ENCODE assay signal across 1 cellular context in the genomic region with DNA sequence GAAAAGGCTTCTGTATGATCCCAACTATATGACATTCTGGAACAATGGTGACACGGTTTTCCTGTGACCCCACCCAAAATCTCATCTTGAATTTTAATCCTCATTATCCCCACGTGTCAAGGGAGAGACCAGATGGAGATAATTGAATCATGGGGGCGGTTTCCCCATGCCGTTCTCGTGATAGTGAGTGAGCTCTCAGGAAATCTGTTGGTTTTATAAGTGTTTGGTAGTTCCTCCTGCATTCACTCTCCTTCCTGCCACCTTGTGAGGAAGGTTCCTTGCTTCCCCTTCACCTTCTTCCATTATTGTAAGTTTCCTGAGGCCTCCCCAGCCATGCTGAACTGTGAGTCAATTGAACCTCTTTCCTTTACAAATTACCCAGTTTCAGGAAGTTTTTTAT.
TF ChIP-seq lines count a peak whose summit lies in the region.

No MANE protein-coding gene starts in this region.

TF ChIP-seq in WTC11, 78 proteins besides CTCF, POLR2A, EP300 and RAD21 (continued from another document):
- TF ChIP-seq, protein P1, sequence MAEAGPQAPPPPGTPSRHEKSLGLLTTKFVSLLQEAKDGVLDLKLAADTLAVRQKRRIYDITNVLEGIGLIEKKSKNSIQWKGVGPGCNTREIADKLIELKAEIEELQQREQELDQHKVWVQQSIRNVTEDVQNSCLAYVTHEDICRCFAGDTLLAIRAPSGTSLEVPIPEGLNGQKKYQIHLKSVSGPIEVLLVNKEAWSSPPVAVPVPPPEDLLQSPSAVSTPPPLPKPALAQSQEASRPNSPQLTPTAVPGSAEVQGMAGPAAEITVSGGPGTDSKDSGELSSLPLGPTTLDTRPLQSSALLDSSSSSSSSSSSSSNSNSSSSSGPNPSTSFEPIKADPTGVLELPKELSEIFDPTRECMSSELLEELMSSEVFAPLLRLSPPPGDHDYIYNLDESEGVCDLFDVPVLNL (CRISPR knock-in tag; IDR thresholded peaks at IDR 0.05; ENCODE audit: borderline replicate concordance, low read depth), result no peak
- TF ChIP-seq TEAD1 (CRISPR knock-in tag; IDR thresholded peaks at IDR 0.05), result no peak
- TF ChIP-seq ZNF232 (CRISPR knock-in tag; IDR thresholded peaks at IDR 0.05), result no peak
